In genomic region chr4:99078931-99079624, GRCh38 we compare ENCODE assay signal across 19 cellular contexts.
"Had no signal": no experiment of that assay in that cellular context is flagged by ENCODE, and none has a peak within 500 bp of the region (broad histone marks: within the 10 kb centered on the region; RNA-seq: fewer than 3 reads in every experiment).

No MANE protein-coding gene starts in this region.

- ATAC-seq: natural killer cell, sciatic nerve had no signal

- H3K9me3 Mint-ChIP-seq: endodermal cell, natural killer cell, type B pancreatic cell had no signal

- H3K4me1 Mint-ChIP-seq: endodermal cell had no signal

- H3K27me3 Mint-ChIP-seq: activated naive CD8-positive, alpha-beta T cell; progenitor cell of endocrine pancreas; type B pancreatic cell had no signal

- H3K27me3 ChIP-seq: brain microvascular endothelial cell had no signal

- H3K27ac Mint-ChIP-seq: endodermal cell, progenitor cell of endocrine pancreas, type B pancreatic cell had no signal

- H3K27ac ChIP-seq: brain microvascular endothelial cell had no signal

- DNase-seq: activated CD4-positive, CD25-positive, alpha-beta regulatory T cell treated with anti-CD3 and anti-CD28 coated beads, Interleukin-2, amount 50 U/mL, for 72 hours; activated effector memory CD4-positive, alpha-beta T cell treated with Interleukin-2 at 50 U/mL for 16 hours; amygdala; brain microvascular endothelial cell; cerebellar nuclear complex; dermis blood vessel endothelial cell; endodermal cell; hippocampal formation; kidney glomerular epithelial cell; natural killer cell; nucleus accumbens; stimulated activated CD4-positive, alpha-beta T cell treated with anti-CD3 and anti-CD28 coated beads, Interleukin-2, amount 100 ng/mL, for 24 hours; stimulated activated naive CD4-positive, alpha-beta T cell; substantia nigra; T-helper 2 cell had no signal

- H3K4me3 Mint-ChIP-seq: activated naive CD8-positive, alpha-beta T cell; endodermal cell; natural killer cell; type B pancreatic cell had no signal
